14 cellular contexts compared by ENCODE assay signal in the genomic region with DNA sequence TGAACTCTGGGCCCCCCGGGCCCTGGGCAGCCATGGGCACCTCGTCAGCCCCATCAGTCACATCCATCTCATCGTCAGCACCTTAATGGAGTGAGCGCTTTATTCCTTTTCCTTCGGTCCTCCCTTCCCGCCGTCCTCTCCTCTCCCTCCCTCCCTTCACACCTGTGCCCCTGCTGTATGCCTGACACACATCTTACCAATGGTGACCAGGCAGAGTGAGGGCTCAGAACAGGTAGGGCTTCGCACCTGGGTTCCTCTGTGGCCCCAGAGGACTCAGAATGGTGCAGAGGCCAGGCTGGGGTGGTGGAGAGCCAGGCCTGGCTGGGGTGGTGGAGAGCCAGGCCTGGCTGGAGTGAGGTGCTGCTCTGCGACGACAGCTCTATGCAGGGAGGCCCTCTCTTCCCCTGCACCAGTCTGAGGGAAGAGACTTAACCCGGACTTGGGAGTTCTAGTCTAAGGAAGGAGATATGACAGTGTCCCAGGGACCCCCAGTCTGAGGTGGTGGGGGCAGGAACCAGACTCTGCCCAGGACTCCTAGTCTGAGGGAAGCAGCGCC. TPM values are rescaled to one million over a fixed set of nuclear protein-coding genes. Genes with fewer than 3 reads are reported as not detected.
DNase-seq lines count a peak whose midpoint lies in the region; ATAC-seq, FAIRE-seq and TF ChIP-seq lines count a peak whose summit lies in the region.
"Had no signal": no experiment of that assay in that cellular context is flagged by ENCODE, and none has a peak within 500 bp of the region (broad histone marks: within the 10 kb centered on the region; RNA-seq: fewer than 3 reads in every experiment).

No MANE protein-coding gene starts in this region.

- in situ Hi-C loops in HepG2 (cut with HindIII; ENCODE audit: extremely low pct_ligation_motif_present, low pct_unique_long_range_greater_than_20kb), result no loop called here

- H3K27ac ChIP-seq in HepG2 (ENCODE audit: extremely low read length, insufficient read depth, low read length), result no peak overlapping the region
- H3K27ac ChIP-seq in right lobe of liver, result no peak overlapping the region
- H3K27ac ChIP-seq in SK-N-SH (ENCODE audit: low read depth in 2 of 2, low read length in 1 of 2), result no peak overlapping the region
- H3K27ac ChIP-seq: C4-2B had no signal

- H3F3A ChIP-seq in SK-N-SH (replicated peaks; ENCODE audit: insufficient read depth), result no peaks in the 10 kb centered on the region

- no peaks in the 10 kb centered on the region for H3K9me3 Mint-ChIP-seq in IgD-negative memory B cell
- H3K9me3 Mint-ChIP-seq in WTC11, result no peaks in the 10 kb centered on the region
- H3K9me3 Mint-ChIP-seq in stimulated activated naive CD8-positive, alpha-beta T cell treated with anti-CD3 and anti-CD28 coated beads, Interleukin-15, amount 100 ng/mL, for 72 hours, result no peaks in the 10 kb centered on the region

- no peak for DNase-seq in HepG2 (ENCODE audit: low spot score)
- DNase-seq in right lobe of liver, result no peak
- no peak for DNase-seq in WTC11 (ENCODE audit: low spot score)
- DNase-seq in stimulated activated naive CD8-positive, alpha-beta T cell treated with anti-CD3 and anti-CD28 coated beads, Interleukin-15, amount 100 ng/mL, for 72 hours, result no peak
- DNase-seq in nucleus accumbens (lab: John Stamatoyannopoulos, UW), result no peak
- DNase-seq in SK-N-SH, result no peak
- no peak for DNase-seq in head of caudate nucleus
- DNase-seq: Kasumi-1, NCI-H187 treated with DMSO at 0.1 percent for 48 hours, NCI-H345, NCI-H526 treated with DMSO at 0.1 percent for 48 hours, RPMI8226 had no signal

- H3K4me3 ChIP-seq in HepG2 (replicated peaks in 1 of 3; ENCODE audit: insufficient read depth in 1 of 3, low read depth in 2 of 3, low read length in 3 of 3), result no peak overlapping the region
- no peak overlapping the region for H3K4me3 ChIP-seq in right lobe of liver
- no peak overlapping the region for H3K4me3 ChIP-seq in SK-N-SH (ENCODE audit: low read depth in 2 of 2, low read length in 1 of 2)

- H4K20me1 ChIP-seq in HepG2 (ENCODE audit: insufficient read depth, low read length) (peaks cover 57% of the 10 kb centered on the region), SK-N-SH (ENCODE audit: insufficient read depth) (peaks cover 49% of the 10 kb centered on the region)

- H2AFZ ChIP-seq in HepG2 (ENCODE audit: low read length) (no peak overlapping the region), SK-N-SH (ENCODE audit: low read depth) (no peak overlapping the region)

- H3K9ac ChIP-seq in HepG2 (ENCODE audit: insufficient read depth, low read depth, low read length) (no peak overlapping the region), SK-N-SH (no peak overlapping the region)

- TF ChIP-seq CTCF in HepG2 (CRISPR knock-in tag; IDR thresholded peaks at IDR 0.05) (no peak), right lobe of liver (IDR thresholded peaks at IDR 0.05) (no peak), WTC11 (IDR thresholded peaks at IDR 0.05) (no peak), SK-N-SH (IDR thresholded peaks at IDR 0.05) (no peak)

- peaks cover 37 to 49% of the 10 kb centered on the region in 2 experiments; a peak in 4 of 5 replicates for H3K36me3 ChIP-seq in HepG2 (replicated peaks in 1 of 2; ENCODE audit: control insufficient read depth in 1 of 2, insufficient read depth in 2 of 2, low read length in 2 of 2)
- peaks cover 0 to 13% (median 9%) of the 10 kb centered on the region in 4 donors for H3K36me3 ChIP-seq in right lobe of liver
- H3K36me3 ChIP-seq in SK-N-SH (replicated peaks in 1 of 2; ENCODE audit: control insufficient read depth in 1 of 2, insufficient read depth in 2 of 2, low read length in 1 of 2), result peaks cover 7 to 26% of the 10 kb centered on the region in 2 experiments

- CTCF ChIA-PET in HepG2 (lab: Yijun Ruan, JAX; ENCODE audit: low intra/inter-chr PET ratio, low total read pairs), result no interaction called here
- CTCF ChIA-PET in WTC11 (lab: Charles Lee), result interaction anchor here (0.6 to 1.4 kb wide), 2 partner anchors 143 to 184 kb away, joined by 5 to 6 read pairs; no protein-coding TSS in a partner anchor
- CTCF ChIA-PET in SK-N-SH (lab: Yijun Ruan, JAX), result interaction anchor here (2.4 to 3.8 kb wide), 2 partner anchors 8 to 183 kb away, joined by 14 to 23 read pairs; no protein-coding TSS in a partner anchor

- H3K4me2 ChIP-seq in HepG2 (ENCODE audit: low read depth, low read length), result no peak overlapping the region
- no peak overlapping the region for H3K4me2 ChIP-seq in SK-N-SH

- BruUV-seq in HepG2 (replicated peaks; lab: Mats Ljungman, UMichigan), result no TSS peak

- WGBS in HepG2 (ENCODE audit: low lambda C conversion rate), result 91% methylated on average over 12 of the region's 12 CpGs
- WGBS in right lobe of liver (ENCODE audit: insufficient coverage, low coverage, low lambda C conversion rate, missing lambda C conversion rate), result 89% methylated on average over 9 of the region's 12 CpGs
- WGBS in SK-N-SH (ENCODE audit: low lambda C conversion rate), result 98% methylated on average over 8 of the region's 12 CpGs

- H3K4me3 Mint-ChIP-seq in IgD-negative memory B cell (no peak overlapping the region), WTC11 (no peak overlapping the region)
- no peak overlapping the region for H3K4me3 Mint-ChIP-seq in stimulated activated naive CD8-positive, alpha-beta T cell treated with anti-CD3 and anti-CD28 coated beads, Interleukin-15, amount 100 ng/mL, for 72 hours

- no peaks in the 10 kb centered on the region for H3K36me3 Mint-ChIP-seq in IgD-negative memory B cell
- H3K36me3 Mint-ChIP-seq in WTC11, result peaks cover 31% of the 10 kb centered on the region

- ATAC-seq in HepG2 (no peak; the same call in 2 of the 3 replicates), right lobe of liver (no peak), WTC11 (peak; percentile 4; the same call in 1 of the 2 replicates)
- peak; percentile 5 for ATAC-seq in stimulated activated naive CD8-positive, alpha-beta T cell treated with anti-CD3 and anti-CD28 coated beads, Interleukin-15, amount 100 ng/mL, for 72 hours

- H3K4me1 ChIP-seq in HepG2 (ENCODE audit: insufficient read depth, low read length) (peaks cover 7% of the 10 kb centered on the region; the same call in 1 of the 2 replicates), right lobe of liver (no peaks in the 10 kb centered on the region), SK-N-SH (ENCODE audit: control insufficient read depth in 1 of 2, insufficient read depth in 2 of 2, low read depth in 1 of 2, low read length in 1 of 2) (no peaks in the 10 kb centered on the region; a peak in 1 of 4 replicates)

- TF ChIP-seq POLR2A in HepG2 (IDR thresholded peaks at IDR 0.05; ENCODE audit: insufficient read depth in 1 of 2, low read depth in 2 of 2, low read length in 2 of 2), result no peak
- TF ChIP-seq POLR2A in right lobe of liver (IDR thresholded peaks at IDR 0.05), result no peak

- no peaks in the 10 kb centered on the region for H3K9me3 ChIP-seq in HepG2 (ENCODE audit: low read length)
- no peaks in the 10 kb centered on the region for H3K9me3 ChIP-seq in right lobe of liver
- H3K9me3 ChIP-seq in SK-N-SH, result no peaks in the 10 kb centered on the region

- TF ChIP-seq RAD21 in HepG2 (CRISPR knock-in tag; IDR thresholded peaks at IDR 0.05) (no peak), SK-N-SH (IDR thresholded peaks at IDR 0.05; ENCODE audit: low read length) (no peak)

- H3K27me3 ChIP-seq in HepG2 (ENCODE audit: control insufficient read depth in 1 of 2, insufficient read depth in 2 of 2, low read length in 2 of 2) (no peaks in the 10 kb centered on the region), right lobe of liver (no peaks in the 10 kb centered on the region), SK-N-SH (ENCODE audit: insufficient read depth) (no peaks in the 10 kb centered on the region)

- no peaks in the 10 kb centered on the region for H3K9me2 ChIP-seq in SK-N-SH

- no peak for FAIRE-seq in HepG2 (lab: Jason Lieb, UNC)

- H3K79me2 ChIP-seq in HepG2 (ENCODE audit: insufficient read depth, low read length) (peaks cover 25% of the 10 kb centered on the region), SK-N-SH (ENCODE audit: insufficient read depth) (peaks cover 22% of the 10 kb centered on the region; the same call in 1 of the 2 replicates)

- intact Hi-C loops in HepG2 (cut with micrococcal nuclease; ENCODE audit: unreplicated experiment), result no loop called here
- intact Hi-C loops in right lobe of liver (cut with DNase I), result no loop called here
- intact Hi-C loops in head of caudate nucleus (cut with DNase I), result no loop called here

- no peak for TF ChIP-seq EP300 in HepG2 (IDR thresholded peaks at IDR 0.05; ENCODE audit: low read depth in 2 of 2, low read length in 2 of 2)
- TF ChIP-seq EP300 in HepG2 (CRISPR knock-in tag; IDR thresholded peaks at IDR 0.05; ENCODE audit: borderline replicate concordance), result no peak
- TF ChIP-seq EP300 in SK-N-SH (IDR thresholded peaks at IDR 0.05; ENCODE audit: borderline replicate concordance in 1 of 2, low read depth in 1 of 2, low read length in 1 of 2), result no peak

- POLR2A ChIA-PET in HepG2 (lab: Yijun Ruan, JAX) (interaction anchor here (2.3 kb wide), 1 partner anchor 170 kb away, joined by 9 read pairs; no protein-coding TSS in a partner anchor), WTC11 (lab: Charles Lee) (interaction anchor here (1.3 kb wide), 1 partner anchor 13 kb away, joined by 3 read pairs; no protein-coding TSS in a partner anchor), SK-N-SH (lab: Yijun Ruan, JAX) (no interaction called here)

- peak overlapping the region in 2 of 3 donors; percentile 34 to 90 for H3K27ac Mint-ChIP-seq in IgD-negative memory B cell
- H3K27ac Mint-ChIP-seq in WTC11, result no peak overlapping the region
- H3K27ac Mint-ChIP-seq in stimulated activated naive CD8-positive, alpha-beta T cell treated with anti-CD3 and anti-CD28 coated beads, Interleukin-15, amount 100 ng/mL, for 72 hours, result peak overlapping the region in 1 of 2 donors; percentile 59

- H3K27me3 Mint-ChIP-seq in IgD-negative memory B cell, result no peaks in the 10 kb centered on the region
- H3K27me3 Mint-ChIP-seq in WTC11 (ENCODE audit: low read depth), result no peaks in the 10 kb centered on the region; the same call in 1 of the 2 replicates
- no peaks in the 10 kb centered on the region for H3K27me3 Mint-ChIP-seq in stimulated activated naive CD8-positive, alpha-beta T cell treated with anti-CD3 and anti-CD28 coated beads, Interleukin-15, amount 100 ng/mL, for 72 hours

- H3K4me1 Mint-ChIP-seq in IgD-negative memory B cell (peaks cover 0 to 7% (median 4%) of the 10 kb centered on the region in 3 donors), WTC11 (peaks cover 26% of the 10 kb centered on the region)
- peaks cover 61% of the 10 kb centered on the region for H3K4me1 Mint-ChIP-seq in stimulated activated naive CD8-positive, alpha-beta T cell treated with anti-CD3 and anti-CD28 coated beads, Interleukin-15, amount 100 ng/mL, for 72 hours

RNA-seq across cellular contexts. Expression of gene C15orf39, which starts 11.6 kb away (rescaled TPM):
- total RNA-seq in HepG2 (2016; rRNA removed; fragmentation: Illumina TruSeq; extraction: Trizol) (13.5 and 17.5 TPM in 2 replicates), right lobe of liver (1 to 10 TPM; 3.6 to 9.4 (median 5.8) TPM), WTC11 (2021) (39.9 to 52.8 TPM (median 41.6 TPM) in 3 replicates)
- total RNA-seq in HepG2 (2016; cell fraction: cytosol; rRNA removed; fragmentation: Illumina TruSeq; extraction: Trizol; ENCODE audit: low read depth), result 3.3 and 3.4 TPM in 2 replicates
- 14.9 and 16.1 TPM in 2 replicates for total RNA-seq in HepG2 (2016; cell fraction: insoluble cytoplasmic fraction; rRNA removed; fragmentation: Illumina TruSeq; extraction: Trizol)
- total RNA-seq in HepG2 (2016; cell fraction: membrane; rRNA removed; fragmentation: Illumina TruSeq; extraction: Trizol), result 10.8 and 11.9 TPM in 2 replicates
- 15.0 and 15.3 TPM in 2 replicates for total RNA-seq in HepG2 (2016; cell fraction: nucleus; rRNA removed; fragmentation: Illumina TruSeq; extraction: Trizol)
- polyA plus RNA-seq in HepG2 (2011; rRNA removed) (6.2 and 8.1 TPM in 2 replicates), IgD-negative memory B cell (6.3 TPM), SK-N-SH (2012; rRNA removed) (1.6 and 2.5 TPM in 2 replicates)
- 3.4 and 5.1 TPM in 2 replicates for polyA plus RNA-seq in HepG2 (2011; cell fraction: cytosol; rRNA removed)
- 22.0 and 24.2 TPM in 2 replicates for polyA plus RNA-seq in HepG2 (2011; cell fraction: nucleus; rRNA removed)
- 14.6 and 19.5 TPM in 2 replicates for polyA plus RNA-seq in HepG2 (2012)
- 1.9 and 2.1 TPM in 2 replicates for polyA plus RNA-seq in HepG2 (2016; cell fraction: cytosol; fragmentation: Illumina TruSeq; extraction: Trizol; ENCODE audit: low read depth)
- polyA plus RNA-seq in HepG2 (2016; cell fraction: insoluble cytoplasmic fraction; fragmentation: Illumina TruSeq; extraction: Trizol; ENCODE audit: low read depth), result 20.1 and 30.7 TPM in 2 replicates
- 5.4 and 6.0 TPM in 2 replicates for polyA plus RNA-seq in HepG2 (2016; cell fraction: membrane; fragmentation: Illumina TruSeq; extraction: Trizol; ENCODE audit: low read depth)
- polyA plus RNA-seq in HepG2 (2016; cell fraction: nucleus; fragmentation: Illumina TruSeq; extraction: Trizol; ENCODE audit: insufficient read depth, low read depth), result 23.1 and 30.5 TPM in 2 replicates
- polyA minus RNA-seq in HepG2 (2011; rRNA and poly(A)+ RNA removed; ENCODE audit: low replicate concordance), result 26.0 and 33.5 TPM in 2 replicates
- polyA minus RNA-seq in HepG2 (2011; cell fraction: cytosol; rRNA and poly(A)+ RNA removed), result 17.1 and 17.5 TPM in 2 replicates
- 20.3 and 23.0 TPM in 2 replicates for polyA minus RNA-seq in HepG2 (2011; cell fraction: nucleus; rRNA and poly(A)+ RNA removed)
- 0.91 and 1.3 TPM in 2 replicates for polyA plus RNA-seq in SK-N-SH (2012; cell fraction: cytosol; rRNA removed)
- polyA plus RNA-seq in SK-N-SH (2012; cell fraction: nucleus; rRNA removed), result 2.9 and 3.2 TPM in 2 replicates

RNA-seq across cellular contexts. Expression of gene GOLGA6C, which starts 44.8 kb away (rescaled TPM):
- total RNA-seq in HepG2 (2016; rRNA removed; fragmentation: Illumina TruSeq; extraction: Trizol) (not detected in 2 replicates), right lobe of liver (under 1 TPM in 3 of 6 experiments, not detected in 3; 0.19 to 0.51 (median 0.22) TPM), WTC11 (2021) (0.52 to 0.60 TPM (median 0.55 TPM) in 3 replicates)
- not detected in 2 replicates for total RNA-seq in HepG2 (2016; cell fraction: cytosol; rRNA removed; fragmentation: Illumina TruSeq; extraction: Trizol; ENCODE audit: low read depth)
- 0.09 TPM in 1 of 2 replicates, not detected in the other for total RNA-seq in HepG2 (2016; cell fraction: insoluble cytoplasmic fraction; rRNA removed; fragmentation: Illumina TruSeq; extraction: Trizol)
- not detected in 2 replicates for total RNA-seq in HepG2 (2016; cell fraction: membrane; rRNA removed; fragmentation: Illumina TruSeq; extraction: Trizol)
- not detected in 2 replicates for total RNA-seq in HepG2 (2016; cell fraction: nucleus; rRNA removed; fragmentation: Illumina TruSeq; extraction: Trizol)
- polyA plus RNA-seq in HepG2 (2011; rRNA removed) (not detected in 2 replicates), IgD-negative memory B cell (not detected), SK-N-SH (2012; rRNA removed) (not detected in 2 replicates)
- polyA plus RNA-seq in HepG2 (2011; cell fraction: cytosol; rRNA removed), result not detected in 2 replicates
- polyA plus RNA-seq in HepG2 (2011; cell fraction: nucleus; rRNA removed), result 0.07 and 0.11 TPM in 2 replicates
- not detected in 2 replicates for polyA plus RNA-seq in HepG2 (2012)
- not detected in 2 replicates for polyA plus RNA-seq in HepG2 (2016; cell fraction: cytosol; fragmentation: Illumina TruSeq; extraction: Trizol; ENCODE audit: low read depth)
- polyA plus RNA-seq in HepG2 (2016; cell fraction: insoluble cytoplasmic fraction; fragmentation: Illumina TruSeq; extraction: Trizol; ENCODE audit: low read depth), result not detected in 2 replicates
- polyA plus RNA-seq in HepG2 (2016; cell fraction: membrane; fragmentation: Illumina TruSeq; extraction: Trizol; ENCODE audit: low read depth), result not detected in 2 replicates
- not detected in 2 replicates for polyA plus RNA-seq in HepG2 (2016; cell fraction: nucleus; fragmentation: Illumina TruSeq; extraction: Trizol; ENCODE audit: insufficient read depth, low read depth)
- not detected in 2 replicates for polyA minus RNA-seq in HepG2 (2011; rRNA and poly(A)+ RNA removed; ENCODE audit: low replicate concordance)
- polyA minus RNA-seq in HepG2 (2011; cell fraction: cytosol; rRNA and poly(A)+ RNA removed), result not detected in 2 replicates
- polyA minus RNA-seq in HepG2 (2011; cell fraction: nucleus; rRNA and poly(A)+ RNA removed), result not detected in 2 replicates
- polyA plus RNA-seq in SK-N-SH (2012; cell fraction: cytosol; rRNA removed), result not detected in 2 replicates
- polyA plus RNA-seq in SK-N-SH (2012; cell fraction: nucleus; rRNA removed), result not detected in 2 replicates

Comparison
In these comparisons a context has a peak if more than half of its experiments do, and no peak if none do; other contexts are left out.
1. ATAC-seq: peak in WTC11 (single experiment) and stimulated activated naive CD8-positive, alpha-beta T cell treated with anti-CD3 and anti-CD28 coated beads, Interleukin-15, amount 100 ng/mL, for 72 hours (single experiment); none in HepG2 (single experiment) and right lobe of liver (0 of 4).